In the genomic region with DNA sequence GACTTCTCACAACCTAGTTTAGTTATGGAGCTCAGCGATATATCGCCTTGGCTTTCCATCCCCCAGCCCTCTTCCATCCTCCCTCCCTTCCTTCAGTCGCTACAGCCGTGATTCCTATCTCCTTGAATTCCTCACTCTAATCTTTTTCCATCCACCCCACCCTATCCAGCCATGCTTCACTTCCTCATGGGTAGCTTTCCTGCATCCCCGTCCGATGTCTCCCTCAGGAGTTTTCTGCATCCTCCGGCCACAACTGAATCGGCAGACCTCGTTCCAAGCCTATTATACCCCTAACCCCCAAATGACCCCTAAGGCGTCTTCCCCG, we compare ENCODE assay signal across 1 cellular context.
TF ChIP-seq lines count a peak whose summit lies in the region.

No MANE protein-coding gene starts in this region.

TF ChIP-seq in HEK293T, 16 proteins besides CTCF, POLR2A, EP300 and RAD21:
- TF ChIP-seq FOXM1 (IDR thresholded peaks at IDR 0.05; ENCODE audit: borderline replicate concordance) (no peak), ARNT (IDR thresholded peaks at IDR 0.05) (no peak), HDGF (IDR thresholded peaks at IDR 0.05; ENCODE audit: borderline replicate concordance) (no peak), L3MBTL2 (conservative IDR thresholded peaks at IDR 0.05) (no peak), CTBP1 (IDR thresholded peaks at IDR 0.05; ENCODE audit: borderline replicate concordance) (no peak), ELF4 (IDR thresholded peaks at IDR 0.05) (no peak), NFRKB (IDR thresholded peaks at IDR 0.05) (no peak), BHLHE40 (IDR thresholded peaks at IDR 0.05; ENCODE audit: borderline replicate concordance) (no peak), SP1 (IDR thresholded peaks at IDR 0.05) (no peak), FOXA1 (IDR thresholded peaks at IDR 0.05) (no peak), TARDBP (IDR thresholded peaks at IDR 0.05) (no peak), SUZ12 (IDR thresholded peaks at IDR 0.05) (no peak)
- TF ChIP-seq, protein P1, sequence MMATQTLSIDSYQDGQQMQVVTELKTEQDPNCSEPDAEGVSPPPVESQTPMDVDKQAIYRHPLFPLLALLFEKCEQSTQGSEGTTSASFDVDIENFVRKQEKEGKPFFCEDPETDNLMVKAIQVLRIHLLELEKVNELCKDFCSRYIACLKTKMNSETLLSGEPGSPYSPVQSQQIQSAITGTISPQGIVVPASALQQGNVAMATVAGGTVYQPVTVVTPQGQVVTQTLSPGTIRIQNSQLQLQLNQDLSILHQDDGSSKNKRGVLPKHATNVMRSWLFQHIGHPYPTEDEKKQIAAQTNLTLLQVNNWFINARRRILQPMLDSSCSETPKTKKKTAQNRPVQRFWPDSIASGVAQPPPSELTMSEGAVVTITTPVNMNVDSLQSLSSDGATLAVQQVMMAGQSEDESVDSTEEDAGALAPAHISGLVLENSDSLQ (IDR thresholded peaks at IDR 0.05): no peak
